In the genomic region with DNA sequence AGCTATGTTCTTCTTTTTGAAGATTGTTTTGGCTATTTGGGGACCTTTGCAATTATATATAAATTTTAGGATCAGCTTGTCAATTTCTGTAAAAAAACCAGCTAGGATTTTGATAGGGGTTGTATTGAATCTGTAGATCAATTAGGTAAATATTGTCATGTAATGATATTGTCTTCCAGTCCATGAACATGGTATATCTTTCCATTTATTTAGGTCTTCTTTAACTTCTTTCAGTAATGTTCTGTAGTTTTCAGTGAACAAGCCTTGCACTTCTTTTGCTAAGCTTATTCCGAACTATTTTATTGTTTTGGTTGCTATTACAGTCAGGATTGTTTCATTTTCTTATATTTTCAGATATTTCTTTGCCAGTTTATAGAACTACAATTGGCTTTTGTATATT, we compare ENCODE assay signal across 27 cellular contexts.
DNase-seq lines count a peak whose midpoint lies in the region; TF ChIP-seq lines count a peak whose summit lies in the region.
"Had no signal": no experiment of that assay in that cellular context is flagged by ENCODE, and none has a peak within 500 bp of the region (broad histone marks: within the 10 kb centered on the region; RNA-seq: fewer than 3 reads in every experiment).

No MANE protein-coding gene starts in this region.

- no peak for DNase-seq in HT-29 (ENCODE audit: low spot score)
- DNase-seq: 8988T; ACHN; AML-193; BE2C; C1 segment of cervical spinal cord; Caco-2; Calu3; CD4-positive, alpha-beta memory T cell; CD4-positive, alpha-beta T cell; CD4-positive, CD25-positive, alpha-beta regulatory T cell; CD8-positive, alpha-beta memory T cell; CD8-positive, alpha-beta T cell; COR-L47; DMS 273 treated with DMSO at 0.1 percent for 48 hours; DMS153; DMS53; DMS79; DMS79 treated with DMSO at 0.1 percent for 48 hours; DND-41; EL had no signal

- H3K4me3 ChIP-seq in HEK293 (ENCODE audit: low read depth, low read length) = no peak overlapping the region
- H3K4me3 ChIP-seq: A549; BLaER1; BLaER1 treated with 17β-estradiol and CSF1 and Interleukin-3, amounts not matched to agents 10 nM and 100 nM had no signal

- POLR2A ChIA-PET in HEK293 (lab: Yijun Ruan, JAX) = no interaction called here

- TF ChIP-seq CTCF in HEK293 (tag by site-specific recombination; IDR thresholded peaks at IDR 0.05) = no peak

- no peaks in the 10 kb centered on the region for H3K4me1 ChIP-seq in HEK293 (ENCODE audit: control insufficient read depth, insufficient read depth, low read length)
- H3K4me1 ChIP-seq: A549; BE2C; BLaER1; BLaER1 treated with 17β-estradiol and CSF1 and Interleukin-3, amounts not matched to agents 10 nM and 100 nM; Caco-2 had no signal

- H3K27ac ChIP-seq in HEK293 (ENCODE audit: extremely low read depth, low read depth, low read length) = no peak overlapping the region
- H3K27ac ChIP-seq: 22Rv1; A549; BLaER1; BLaER1 treated with 17β-estradiol and CSF1 and Interleukin-3, amounts not matched to agents 10 nM and 100 nM; C4-2B had no signal

- no peaks in the 10 kb centered on the region for H3K9me3 ChIP-seq in HEK293 (ENCODE audit: control insufficient read depth, insufficient read depth, low read depth, low read length)
- H3K9me3 ChIP-seq: BE2C had no signal

- H3K36me3 ChIP-seq in HEK293 (ENCODE audit: control insufficient read depth in 2 of 2, insufficient read depth in 1 of 2, low read length in 2 of 2) = no peaks in the 10 kb centered on the region
- H3K36me3 ChIP-seq: BE2C; BLaER1; BLaER1 treated with 17β-estradiol and CSF1 and Interleukin-3, amounts not matched to agents 10 nM and 100 nM had no signal

- CTCF ChIA-PET in HEK293 (lab: Yijun Ruan, JAX) = no interaction called here

TF ChIP-seq in HEK293, 187 proteins besides CTCF, POLR2A, EP300 and RAD21:
- TF ChIP-seq, protein P1, sequence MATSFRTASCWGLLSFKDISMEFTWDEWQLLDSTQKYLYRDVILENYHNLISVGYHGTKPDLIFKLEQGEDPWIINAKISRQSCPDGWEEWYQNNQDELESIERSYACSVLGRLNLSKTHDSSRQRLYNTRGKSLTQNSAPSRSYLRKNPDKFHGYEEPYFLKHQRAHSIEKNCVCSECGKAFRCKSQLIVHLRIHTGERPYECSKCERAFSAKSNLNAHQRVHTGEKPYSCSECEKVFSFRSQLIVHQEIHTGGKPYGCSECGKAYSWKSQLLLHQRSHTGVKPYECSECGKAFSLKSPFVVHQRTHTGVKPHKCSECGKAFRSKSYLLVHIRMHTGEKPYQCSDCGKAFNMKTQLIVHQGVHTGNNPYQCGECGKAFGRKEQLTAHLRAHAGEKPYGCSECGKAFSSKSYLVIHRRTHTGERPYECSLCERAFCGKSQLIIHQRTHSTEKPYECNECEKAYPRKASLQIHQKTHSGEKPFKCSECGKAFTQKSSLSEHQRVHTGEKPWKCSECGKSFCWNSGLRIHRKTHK (tag by site-specific recombination; IDR thresholded peaks at IDR 0.05) = no peak
- TF ChIP-seq, protein P2, sequence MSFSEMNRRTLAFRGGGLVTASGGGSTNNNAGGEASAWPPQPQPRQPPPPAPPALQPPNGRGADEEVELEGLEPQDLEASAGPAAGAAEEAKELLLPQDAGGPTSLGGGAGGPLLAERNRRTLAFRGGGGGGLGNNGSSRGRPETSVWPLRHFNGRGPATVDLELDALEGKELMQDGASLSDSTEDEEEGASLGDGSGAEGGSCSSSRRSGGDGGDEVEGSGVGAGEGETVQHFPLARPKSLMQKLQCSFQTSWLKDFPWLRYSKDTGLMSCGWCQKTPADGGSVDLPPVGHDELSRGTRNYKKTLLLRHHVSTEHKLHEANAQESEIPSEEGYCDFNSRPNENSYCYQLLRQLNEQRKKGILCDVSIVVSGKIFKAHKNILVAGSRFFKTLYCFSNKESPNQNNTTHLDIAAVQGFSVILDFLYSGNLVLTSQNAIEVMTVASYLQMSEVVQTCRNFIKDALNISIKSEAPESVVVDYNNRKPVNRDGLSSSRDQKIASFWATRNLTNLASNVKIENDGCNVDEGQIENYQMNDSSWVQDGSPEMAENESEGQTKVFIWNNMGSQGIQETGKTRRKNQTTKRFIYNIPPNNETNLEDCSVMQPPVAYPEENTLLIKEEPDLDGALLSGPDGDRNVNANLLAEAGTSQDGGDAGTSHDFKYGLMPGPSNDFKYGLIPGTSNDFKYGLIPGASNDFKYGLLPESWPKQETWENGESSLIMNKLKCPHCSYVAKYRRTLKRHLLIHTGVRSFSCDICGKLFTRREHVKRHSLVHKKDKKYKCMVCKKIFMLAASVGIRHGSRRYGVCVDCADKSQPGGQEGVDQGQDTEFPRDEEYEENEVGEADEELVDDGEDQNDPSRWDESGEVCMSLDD (tag by site-specific recombination; IDR thresholded peaks at IDR 0.05) = no peak
- TF ChIP-seq ZNF423 (tag by site-specific recombination; IDR thresholded peaks at IDR 0.05) (no peak), ZNF248 (tag by site-specific recombination; IDR thresholded peaks at IDR 0.05) (peak; percentile 97), GLIS1 (tag by site-specific recombination; IDR thresholded peaks at IDR 0.05) (no peak), ZNF211 (tag by site-specific recombination; IDR thresholded peaks at IDR 0.05; ENCODE audit: low read depth) (no peak), ZNF521 (tag by site-specific recombination; IDR thresholded peaks at IDR 0.05) (no peak), ZNF302 (tag by site-specific recombination; IDR thresholded peaks at IDR 0.05; ENCODE audit: low read depth) (no peak), ZNF132 (tag by site-specific recombination; IDR thresholded peaks at IDR 0.05; ENCODE audit: borderline replicate concordance) (no peak)
